In the genomic region with DNA sequence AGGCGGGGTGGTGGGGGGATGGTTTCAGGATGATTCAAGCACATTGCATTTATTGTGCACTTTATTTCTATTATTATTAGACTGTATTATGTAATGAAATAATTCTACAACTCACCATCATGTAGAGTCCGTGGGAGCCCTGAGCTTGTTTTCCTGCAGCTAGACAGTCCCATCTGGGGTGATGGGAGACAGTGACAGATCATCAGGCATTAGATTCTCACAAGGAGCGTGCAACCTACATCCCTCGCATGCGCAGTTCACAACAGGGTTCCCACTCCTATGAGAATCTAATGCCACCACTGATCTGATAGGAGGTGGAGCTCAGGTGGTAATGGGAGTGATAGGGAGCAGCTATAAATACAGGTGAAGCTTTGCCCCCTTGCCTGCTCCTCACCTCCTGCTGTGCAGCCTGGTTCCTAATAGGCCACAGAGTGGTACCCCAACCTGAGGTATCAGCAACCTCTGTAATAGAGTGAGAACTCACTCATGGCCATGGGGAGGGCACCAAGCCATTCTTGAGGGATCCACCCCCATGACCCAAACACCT, we compare ENCODE assay signal across 3 cellular contexts. TPM values are rescaled to one million over a fixed set of nuclear protein-coding genes. Genes with fewer than 3 reads are reported as not detected.
"Had no signal": no experiment of that assay in that cellular context is flagged by ENCODE, and none has a peak within 500 bp of the region (broad histone marks: within the 10 kb centered on the region; RNA-seq: fewer than 3 reads in every experiment).

No MANE protein-coding gene starts in this region.

RNA-seq across cellular contexts. Expression of a gene that starts 40.9 kb away (rescaled TPM):
- total RNA-seq: OCI-LY7, RPMI7951, T-cell had no signal
